ENCODE assay signal across 24 cellular contexts in genomic region chr1:230248876-230249275, GRCh38.
A peak's percentile ranks its signal among the peaks of the same experiment; 100 is the strongest.
DNase-seq lines count a peak whose midpoint lies in the region; ATAC-seq and TF ChIP-seq lines count a peak whose summit lies in the region.
"Had no signal": no experiment of that assay in that cellular context is flagged by ENCODE, and none has a peak within 500 bp of the region (broad histone marks: within the 10 kb centered on the region; RNA-seq: fewer than 3 reads in every experiment).

No MANE protein-coding gene starts in this region.

- peaks cover 42% of the 10 kb centered on the region for H3K4me1 Mint-ChIP-seq in activated T-cell treated with anti-CD3 and anti-CD28 coated beads, Interleukin-2, amount 50 U/mL, for 24 hours (ENCODE audit: low read depth)
- peaks cover 46% of the 10 kb centered on the region for H3K4me1 Mint-ChIP-seq in stimulated activated effector memory CD8-positive, alpha-beta T cell treated with anti-CD3 and anti-CD28 coated beads, Interleukin-12 subunit alpha, Interleukin-12 subunit beta, amount 100 ng/mL, for 72 hours
- H3K4me1 Mint-ChIP-seq: T-cell had no signal

- no peak for DNase-seq in activated T-cell treated with anti-CD3 and anti-CD28 coated beads, Interleukin-2, amount 50 U/mL, for 24 hours
- no peak for DNase-seq in activated T-cell treated with anti-CD3 and anti-CD28 coated beads for 4 hours
- peak; percentile 42 for DNase-seq in adipocyte (ENCODE audit: low read depth)
- peak; percentile 15 for DNase-seq in iris pigment epithelial cell (ENCODE audit: low read depth)
- DNase-seq in stimulated activated effector memory CD8-positive, alpha-beta T cell treated with anti-CD3 and anti-CD28 coated beads, Interleukin-12 subunit alpha, Interleukin-12 subunit beta, amount 100 ng/mL, for 72 hours (ENCODE audit: low spot score in 2 of 2): no peak
- no peak for DNase-seq in A673 (ENCODE audit: low spot score)
- DNase-seq in NCI-H2171 treated with DMSO at 0.1 percent for 48 hours (lab: John Stamatoyannopoulos, UW): no peak
- DNase-seq: activated CD8-positive, alpha-beta T cell treated with anti-CD3 and anti-CD28 coated beads for 36 hours; activated gamma-delta T cell treated with Interleukin-2 at 50 U/mL for 16 hours; DMS53; foreskin keratinocyte; GOT3; heart right ventricle; MG63; NCI-H1436 treated with DMSO at 0.1 percent for 48 hours; NCI-H524; Peyer's patch; SJCRH30; stimulated activated CD4-positive, alpha-beta T cell treated with anti-CD3 and anti-CD28 coated beads, Interleukin-15, amount 100 ng/mL, for 24 hours; T-cell had no signal

- H3K27me3 ChIP-seq in adipocyte (replicated peaks; ENCODE audit: control insufficient read depth, insufficient read depth, low read length): no peaks in the 10 kb centered on the region
- H3K27me3 ChIP-seq in A673 (replicated peaks; ENCODE audit: insufficient read depth, low read depth, low read length, poor library complexity): no peaks in the 10 kb centered on the region
- H3K27me3 ChIP-seq: foreskin keratinocyte, heart right ventricle, MG63, Peyer's patch, SJCRH30 had no signal

- no peak overlapping the region for H3K27ac ChIP-seq in A673 (ENCODE audit: low read depth, low read length, poor library complexity, severe bottlenecking)
- H3K27ac ChIP-seq: foreskin keratinocyte, heart right ventricle, Peyer's patch, SJCRH30 had no signal

- H3K36me3 ChIP-seq in adipocyte (ENCODE audit: control insufficient read depth, insufficient read depth, low read length, severe bottlenecking): peaks cover 87% of the 10 kb centered on the region
- peaks cover 5% of the 10 kb centered on the region for H3K36me3 ChIP-seq in A673 (ENCODE audit: insufficient read depth, low read length, poor library complexity, severe bottlenecking)

- H3K36me3 Mint-ChIP-seq in activated T-cell treated with anti-CD3 and anti-CD28 coated beads, Interleukin-2, amount 50 U/mL, for 24 hours (ENCODE audit: low read depth): peaks cover 95% of the 10 kb centered on the region
- H3K36me3 Mint-ChIP-seq in stimulated activated effector memory CD8-positive, alpha-beta T cell treated with anti-CD3 and anti-CD28 coated beads, Interleukin-12 subunit alpha, Interleukin-12 subunit beta, amount 100 ng/mL, for 72 hours: peaks cover 72% of the 10 kb centered on the region

- H3K27me3 Mint-ChIP-seq in activated T-cell treated with anti-CD3 and anti-CD28 coated beads, Interleukin-2, amount 50 U/mL, for 24 hours: no peaks in the 10 kb centered on the region
- H3K27me3 Mint-ChIP-seq: activated CD8-positive, alpha-beta T cell treated with anti-CD3 and anti-CD28 coated beads for 36 hours; B cell; natural killer cell treated with Interleukin-12 subunit alpha and Interleukin-12 subunit beta and Interleukin-15 and Interleukin-18, amount 100 ng/mL, for 72 hours; progenitor cell of endocrine pancreas; T-cell had no signal

- H3K9me3 Mint-ChIP-seq in activated T-cell treated with anti-CD3 and anti-CD28 coated beads, Interleukin-2, amount 50 U/mL, for 24 hours: no peaks in the 10 kb centered on the region
- H3K9me3 Mint-ChIP-seq in stimulated activated effector memory CD8-positive, alpha-beta T cell treated with anti-CD3 and anti-CD28 coated beads, Interleukin-12 subunit alpha, Interleukin-12 subunit beta, amount 100 ng/mL, for 72 hours: no peaks in the 10 kb centered on the region
- H3K9me3 Mint-ChIP-seq: activated CD8-positive, alpha-beta T cell treated with anti-CD3 and anti-CD28 coated beads for 36 hours; natural killer cell treated with Interleukin-12 subunit alpha and Interleukin-12 subunit beta and Interleukin-15 and Interleukin-18, amount 100 ng/mL, for 72 hours; T-cell had no signal

- BruUV-seq in A673 (replicated peaks; lab: Mats Ljungman, UMichigan): no TSS peak

- H3K27ac Mint-ChIP-seq in activated T-cell treated with anti-CD3 and anti-CD28 coated beads, Interleukin-2, amount 50 U/mL, for 24 hours: peak overlapping the region; percentile 60
- H3K27ac Mint-ChIP-seq in stimulated activated effector memory CD8-positive, alpha-beta T cell treated with anti-CD3 and anti-CD28 coated beads, Interleukin-12 subunit alpha, Interleukin-12 subunit beta, amount 100 ng/mL, for 72 hours: peak overlapping the region; percentile 61
- H3K27ac Mint-ChIP-seq: activated CD8-positive, alpha-beta T cell treated with anti-CD3 and anti-CD28 coated beads for 36 hours; B cell; natural killer cell treated with Interleukin-12 subunit alpha and Interleukin-12 subunit beta and Interleukin-15 and Interleukin-18, amount 100 ng/mL, for 72 hours; T-cell had no signal

- intact Hi-C loops in A673 (cut with micrococcal nuclease; ENCODE audit: unreplicated experiment): no loop called here

- POLR2A ChIA-PET in A673 (lab: Charles Lee; ENCODE audit: low non-redundant PET): no interaction called here

- TF ChIP-seq CTCF in A673 (conservative IDR thresholded peaks at IDR 0.05; ENCODE audit: low read depth, low read length): no peak

- H3K4me3 Mint-ChIP-seq in activated T-cell treated with anti-CD3 and anti-CD28 coated beads, Interleukin-2, amount 50 U/mL, for 24 hours: no peak overlapping the region
- no peak overlapping the region for H3K4me3 Mint-ChIP-seq in stimulated activated effector memory CD8-positive, alpha-beta T cell treated with anti-CD3 and anti-CD28 coated beads, Interleukin-12 subunit alpha, Interleukin-12 subunit beta, amount 100 ng/mL, for 72 hours
- H3K4me3 Mint-ChIP-seq: activated CD8-positive, alpha-beta T cell treated with anti-CD3 and anti-CD28 coated beads for 36 hours; B cell; natural killer cell treated with Interleukin-12 subunit alpha and Interleukin-12 subunit beta and Interleukin-15 and Interleukin-18, amount 100 ng/mL, for 72 hours; T-cell had no signal

- no peak overlapping the region for H3K9ac ChIP-seq in adipocyte (ENCODE audit: low read length)

- ATAC-seq in stimulated activated effector memory CD8-positive, alpha-beta T cell treated with anti-CD3 and anti-CD28 coated beads, Interleukin-12 subunit alpha, Interleukin-12 subunit beta, amount 100 ng/mL, for 72 hours: no peak
- ATAC-seq in GM18861 (IDR thresholded peaks at IDR 0.05; ENCODE audit: unreplicated experiment): no peak
- ATAC-seq: activated CD8-positive, alpha-beta T cell treated with anti-CD3 and anti-CD28 coated beads for 36 hours; foreskin keratinocyte; natural killer cell treated with Interleukin-12 subunit alpha and Interleukin-12 subunit beta and Interleukin-15 and Interleukin-18, amount 100 ng/mL, for 72 hours; T-cell had no signal

- no peak overlapping the region for H3K4me3 ChIP-seq in adipocyte (ENCODE audit: low read length)
- H3K4me3 ChIP-seq in A673 (ENCODE audit: low read depth, low read length, poor library complexity, severe bottlenecking): no peak overlapping the region
- H3K4me3 ChIP-seq: heart right ventricle, MG63, Peyer's patch, SJCRH30 had no signal

- H3K4me1 ChIP-seq in adipocyte (ENCODE audit: control insufficient read depth, insufficient read depth, low read length): peaks cover 24% of the 10 kb centered on the region
- H3K4me1 ChIP-seq in A673 (ENCODE audit: insufficient read depth, low read length, poor library complexity, severe bottlenecking): no peaks in the 10 kb centered on the region
- H3K4me1 ChIP-seq: foreskin keratinocyte, Peyer's patch, SJCRH30 had no signal

- H3K9me3 ChIP-seq in adipocyte (ENCODE audit: control insufficient read depth, low read length): no peaks in the 10 kb centered on the region
- no peaks in the 10 kb centered on the region for H3K9me3 ChIP-seq in A673 (ENCODE audit: low read depth, low read length, poor library complexity, severe bottlenecking)
- H3K9me3 ChIP-seq: heart right ventricle, MG63, Peyer's patch, SJCRH30 had no signal

- CTCF ChIA-PET in A673 (lab: Charles Lee): no interaction called here

Comparison
In these comparisons a context has a peak if more than half of its experiments do, and no peak if none do; other contexts are left out.
1. DNase-seq: peak in adipocyte (single experiment) and iris pigment epithelial cell (single experiment); none in activated T-cell treated with anti-CD3 and anti-CD28 coated beads, Interleukin-2, amount 50 U/mL, for 24 hours (single experiment), activated T-cell treated with anti-CD3 and anti-CD28 coated beads for 4 hours (single experiment), stimulated activated effector memory CD8-positive, alpha-beta T cell treated with anti-CD3 and anti-CD28 coated beads, Interleukin-12 subunit alpha, Interleukin-12 subunit beta, amount 100 ng/mL, for 72 hours (0 of 2), A673 (single experiment) and NCI-H2171 treated with DMSO at 0.1 percent for 48 hours (single experiment).